In genomic region chr6:30774701-30775100, GRCh38 we compare ENCODE assay signal across 1 cellular context.
TF ChIP-seq lines count a peak whose summit lies in the region.

No MANE protein-coding gene starts in this region.

TF ChIP-seq in A549, 52 proteins besides CTCF, POLR2A, EP300 and RAD21 (continued from another document):
- TF ChIP-seq KDM1A (IDR thresholded peaks at IDR 0.05; ENCODE audit: low read depth) (no peak), ZC3H11A (IDR thresholded peaks at IDR 0.05) (no peak), E2F6 (IDR thresholded peaks at IDR 0.05; ENCODE audit: borderline replicate concordance, low read depth) (no peak), MYC (IDR thresholded peaks at IDR 0.05; ENCODE audit: borderline replicate concordance, low read length) (no peak), RFX5 (IDR thresholded peaks at IDR 0.05) (no peak), ZNF302 (CRISPR knock-in tag; IDR thresholded peaks at IDR 0.05) (no peak), CEBPB (IDR thresholded peaks at IDR 0.05) (no peak), PBX3 (IDR thresholded peaks at IDR 0.05) (no peak), TP53 (CRISPR knock-in tag; IDR thresholded peaks at IDR 0.05) (no peak), NR3C1 (IDR thresholded peaks at IDR 0.05) (no peak), HOXB13 (CRISPR knock-in tag; IDR thresholded peaks at IDR 0.05; ENCODE audit: low read depth) (no peak), NPAS2 (CRISPR knock-in tag; IDR thresholded peaks at IDR 0.05; ENCODE audit: borderline replicate concordance) (no peak), USF2 (IDR thresholded peaks at IDR 0.05) (no peak), POLR2AphosphoS2 (conservative IDR thresholded peaks at IDR 0.05; ENCODE audit: low read length) (no peak), FOSB (CRISPR knock-in tag; IDR thresholded peaks at IDR 0.05) (no peak)
